Comparison of ENCODE assay signal across 17 cellular contexts in the genomic region with DNA sequence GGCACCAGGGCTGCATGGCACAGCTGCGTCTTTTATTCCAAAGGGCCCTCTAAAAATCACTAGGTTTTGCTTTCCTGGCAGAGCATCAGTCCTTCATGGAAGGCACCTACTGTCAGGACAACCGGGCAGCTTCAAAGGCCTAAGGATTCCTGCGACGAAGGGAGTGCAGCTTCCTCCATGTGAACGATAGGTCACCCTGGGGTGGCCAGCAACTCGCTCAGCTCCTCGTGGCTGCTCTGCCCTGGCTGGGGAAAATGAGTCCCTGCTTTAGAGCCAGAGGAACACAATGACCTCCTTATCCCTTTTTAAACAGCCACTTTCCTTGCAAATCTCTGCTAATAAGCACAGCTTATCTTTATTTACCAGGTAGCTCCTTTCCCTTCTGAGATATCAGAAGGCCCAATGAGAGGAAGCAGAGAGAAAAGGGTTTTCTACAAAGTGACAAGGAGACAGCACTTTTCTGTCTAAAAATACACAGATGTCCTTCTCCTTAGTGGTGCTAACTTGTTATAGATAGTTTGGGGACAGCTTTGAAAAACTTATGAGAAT.
"Had no signal": no experiment of that assay in that cellular context is flagged by ENCODE, and none has a peak within 500 bp of the region (broad histone marks: within the 10 kb centered on the region; RNA-seq: fewer than 3 reads in every experiment).

No MANE protein-coding gene starts in this region.

- H3K36me3 Mint-ChIP-seq: mesothelial cell of epicardium, natural killer cell had no signal

- H3K27ac Mint-ChIP-seq: mesothelial cell of epicardium, natural killer cell had no signal

- H3K27me3 ChIP-seq: dorsolateral prefrontal cortex, heart left ventricle, right atrium auricular region, upper lobe of right lung, vagina had no signal

- H3K9me3 ChIP-seq: heart left ventricle, right atrium auricular region, tibial artery, upper lobe of right lung, vagina had no signal

- H3K4me3 ChIP-seq: heart left ventricle, right atrium auricular region, tibial artery, upper lobe of right lung, vagina had no signal

- DNase-seq: cortex of kidney; effector CD8-positive, alpha-beta T cell; heart left ventricle; kidney glomerular epithelial cell; mammary epithelial cell; natural killer cell; small intestine; stimulated activated CD4-positive, alpha-beta T cell treated with anti-CD3 and anti-CD28 coated beads, Interleukin-12 subunit alpha, Interleukin-12 subunit beta, amount 100 ng/mL, for 4 hours; stimulated activated CD4-positive, alpha-beta T cell treated with anti-CD3 and anti-CD28 coated beads, Interleukin-2, amount 100 ng/mL, for 48 hours; stimulated activated naive CD8-positive, alpha-beta T cell treated with anti-CD3 and anti-CD28 coated beads, Interleukin-15, Interleukin-2, amounts not matched to agents 100 U/mL and 50 U/mL, for 24 hours; tibial artery; upper lobe of right lung had no signal

- H3K27ac ChIP-seq: heart left ventricle, right atrium auricular region, tibial artery, upper lobe of right lung, vagina had no signal

- H3K36me3 ChIP-seq: heart left ventricle, right atrium auricular region, tibial artery, upper lobe of right lung, vagina had no signal

- H3K4me3 Mint-ChIP-seq: mesothelial cell of epicardium, natural killer cell had no signal

- H3K4me1 ChIP-seq: tibial artery, upper lobe of right lung had no signal

- ATAC-seq: esophagus mucosa; heart left ventricle; natural killer cell; stimulated activated naive CD8-positive, alpha-beta T cell treated with anti-CD3 and anti-CD28 coated beads, Interleukin-15, Interleukin-2, amounts not matched to agents 100 U/mL and 50 U/mL, for 24 hours; upper lobe of right lung had no signal

- H3K9me3 Mint-ChIP-seq: mesothelial cell of epicardium, natural killer cell had no signal
